29 cellular contexts compared by ENCODE assay signal in the genomic region with DNA sequence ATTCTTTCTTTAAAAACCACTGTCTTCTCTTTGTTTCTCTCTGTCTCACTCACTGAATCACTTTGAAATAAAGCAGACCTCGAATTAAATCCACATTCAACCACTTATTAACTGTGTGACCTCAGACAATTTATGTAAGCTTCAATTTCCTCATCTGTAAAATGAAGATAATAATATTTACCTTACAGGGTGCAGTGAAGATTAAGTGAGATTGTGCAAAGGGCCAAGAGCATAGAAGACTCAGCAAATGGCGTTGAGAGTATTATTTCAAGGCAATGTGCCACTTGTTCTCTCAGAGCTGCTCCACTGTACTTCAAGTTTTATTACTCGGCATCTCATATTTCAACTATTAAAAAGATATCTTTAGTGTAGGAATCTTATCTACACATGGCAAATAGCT.
"Had no signal": no experiment of that assay in that cellular context is flagged by ENCODE, and none has a peak within 500 bp of the region (broad histone marks: within the 10 kb centered on the region; RNA-seq: fewer than 3 reads in every experiment).

No MANE protein-coding gene starts in this region.

- H3K4me1 Mint-ChIP-seq: activated naive CD4-positive, alpha-beta T cell treated with anti-CD3 and anti-CD28 coated beads, Interleukin-2, amount 50 U/mL, for 24 hours had no signal

- H3K9me3 ChIP-seq: ascending aorta, body of pancreas had no signal

- H3K9me3 Mint-ChIP-seq: activated naive CD4-positive, alpha-beta T cell treated with anti-CD3 and anti-CD28 coated beads, Interleukin-2, amount 50 U/mL, for 24 hours; activated naive CD8-positive, alpha-beta T cell treated with anti-CD3 and anti-CD28 coated beads, Interleukin-2, amount 50 U/mL, for 24 hours; activated T-helper 1 cell treated with anti-CD3 and anti-CD28 coated beads, Interleukin-12 subunit alpha, Interleukin-12 subunit beta, Interleukin-2, Interleukin-4 antibody, amounts not matched to agents 30 ng/mL and 10 ng/mL and 1 ng/mL, durations not matched to agents 14 hours and 24 hours and 36 hours; T-helper 1 cell treated with Interleukin-12 subunit alpha and Interleukin-12 subunit beta and Interleukin-4 antibody, amounts not matched to agents 30 μg/mL and 1 μg/mL, for 36 hours; WTC11 had no signal

- ATAC-seq: activated CD8-positive, alpha-beta T cell treated with anti-CD3 and anti-CD28 coated beads, Interleukin-2, amount 10 ng/mL, durations not matched to agents 7 days and 5 days; activated naive CD8-positive, alpha-beta T cell treated with anti-CD3 and anti-CD28 coated beads, Interleukin-2, amount 50 U/mL, for 24 hours; body of pancreas; K562; Panc1; Right ventricle myocardium inferior; WTC11 had no signal

- H3K36me3 Mint-ChIP-seq: activated naive CD4-positive, alpha-beta T cell treated with anti-CD3 and anti-CD28 coated beads, Interleukin-2, amount 50 U/mL, for 24 hours; WTC11 had no signal

- H3K4me3 ChIP-seq: ascending aorta, body of pancreas, coronary artery, K562 had no signal

- H3K27me3 ChIP-seq: ascending aorta, body of pancreas had no signal

- DNase-seq: activated CD4-positive, alpha-beta T cell treated with anti-CD3 and anti-CD28 coated beads for 48 hours; activated CD4-positive, alpha-beta T cell treated with anti-CD3 and anti-CD28 coated beads, Interleukin-2, amount 50 U/mL, for 4 hours; activated CD4-positive, CD25-positive, alpha-beta regulatory T cell treated with anti-CD3 and anti-CD28 coated beads, Interleukin-2, amount 50 U/mL, for 72 hours; activated CD8-positive, alpha-beta memory T cell treated with anti-CD3 and anti-CD28 coated beads, Interleukin-2, amount 50 U/mL, for 48 hours; activated CD8-positive, alpha-beta T cell treated with anti-CD3 and anti-CD28 coated beads, Interleukin-2, amount 10 ng/mL, durations not matched to agents 7 days and 5 days; activated effector memory CD4-positive, alpha-beta T cell treated with Interleukin-2 at 50 U/mL for 16 hours; activated naive CD4-positive, alpha-beta T cell; activated naive CD8-positive, alpha-beta T cell treated with anti-CD3 and anti-CD28 coated beads, Interleukin-2, amount 50 U/mL, for 24 hours; activated T-cell treated with anti-CD3 and anti-CD28 coated beads, Interleukin-2, amount 50 U/mL, for 1 hour; amniotic stem cell; body of pancreas; central memory CD4-positive, alpha-beta T cell; Kasumi-1; NCI-H1092; NCI-H1694 treated with DMSO at 0.1 percent for 48 hours; NCI-H2029 treated with DMSO at 0.1 percent for 48 hours; NCI-H2171; NCI-H345; OCI-M1; RPMI8226 had no signal

- H3K36me3 ChIP-seq: ascending aorta had no signal

- H3K27ac ChIP-seq: ascending aorta, body of pancreas, coronary artery had no signal

- H3K4me3 Mint-ChIP-seq: activated CD8-positive, alpha-beta T cell treated with anti-CD3 and anti-CD28 coated beads, Interleukin-2, amount 10 ng/mL, durations not matched to agents 7 days and 5 days; activated naive CD4-positive, alpha-beta T cell treated with anti-CD3 and anti-CD28 coated beads, Interleukin-2, amount 50 U/mL, for 24 hours; activated naive CD8-positive, alpha-beta T cell treated with anti-CD3 and anti-CD28 coated beads, Interleukin-2, amount 50 U/mL, for 24 hours; activated T-helper 1 cell treated with anti-CD3 and anti-CD28 coated beads, Interleukin-12 subunit alpha, Interleukin-12 subunit beta, Interleukin-2, Interleukin-4 antibody, amounts not matched to agents 30 ng/mL and 10 ng/mL and 1 ng/mL, durations not matched to agents 14 hours and 24 hours and 36 hours; T-helper 1 cell treated with Interleukin-12 subunit alpha and Interleukin-12 subunit beta and Interleukin-4 antibody, amounts not matched to agents 30 μg/mL and 1 μg/mL, for 36 hours; WTC11 had no signal
